ENCODE assay signal across 8 cellular contexts in the genomic region with DNA sequence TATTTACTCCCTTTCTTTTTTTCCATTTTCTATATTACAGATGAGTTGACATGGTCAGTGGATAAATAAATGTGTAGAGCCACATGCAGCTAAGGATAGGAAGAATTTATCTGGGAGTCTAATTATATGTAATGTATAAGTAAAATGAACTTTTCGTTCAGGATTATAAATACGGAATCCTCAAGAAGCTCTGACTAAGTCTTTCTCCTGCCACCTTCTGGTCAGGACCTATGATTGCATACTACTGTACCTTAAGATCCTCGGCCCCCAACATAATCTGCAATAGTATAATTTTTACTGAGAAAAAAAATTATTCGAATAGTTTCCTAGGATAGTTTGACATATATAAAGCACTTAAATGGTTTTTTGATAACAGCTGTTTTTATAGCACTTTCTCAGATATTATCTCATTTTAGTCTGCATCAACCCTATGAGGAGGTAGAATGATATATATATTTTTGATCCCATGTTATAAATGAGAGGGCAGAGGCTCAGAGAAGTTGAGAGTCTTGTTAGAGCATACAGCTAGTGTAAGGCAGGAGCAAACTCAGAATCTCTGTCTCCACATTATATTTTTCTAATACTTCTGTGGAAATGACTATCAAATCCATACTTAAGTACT. TPM values are rescaled to one million over a fixed set of nuclear protein-coding genes. Genes with fewer than 3 reads are reported as not detected.
DNase-seq lines count a peak whose midpoint lies in the region; ATAC-seq and TF ChIP-seq lines count a peak whose summit lies in the region.

No MANE protein-coding gene starts in this region.

- POLR2A ChIA-PET in BJ (lab: Charles Lee) (no interaction called here), MCF 10A (lab: Yijun Ruan, JAX) (interaction anchor here (0.7 to 2.0 kb wide), 7 partner anchors 8 to 346 kb away, joined by 3 to 11 read pairs (median 3); partner anchors contain the start of gene ANKRD42)

- no peak overlapping the region for H2BK120ac ChIP-seq in neuronal stem cell (ENCODE audit: low read depth, low read length)

- H3K4me1 ChIP-seq in upper lobe of right lung (no peaks in the 10 kb centered on the region), neuronal stem cell (ENCODE audit: control insufficient read depth in 2 of 2, insufficient read depth in 1 of 2, low read depth in 1 of 2, low read length in 2 of 2) (no peaks in the 10 kb centered on the region)

- H3K36me3 ChIP-seq in BJ (ENCODE audit: control insufficient read depth, insufficient read depth, low read length): no peaks in the 10 kb centered on the region
- no peaks in the 10 kb centered on the region for H3K36me3 ChIP-seq in kidney epithelial cell (ENCODE audit: control insufficient read depth, insufficient read depth, low read length)
- H3K36me3 ChIP-seq in upper lobe of right lung: no peaks in the 10 kb centered on the region
- H3K36me3 ChIP-seq in neuronal stem cell (replicated peaks in 1 of 2; ENCODE audit: control insufficient read depth in 2 of 2, insufficient read depth in 2 of 2, low read length in 2 of 2): peaks cover 0 to 9% of the 10 kb centered on the region in 2 donors

- no peak overlapping the region for H3K27ac Mint-ChIP-seq in MCF 10A (ENCODE audit: low read depth, unreplicated experiment)

- ATAC-seq in HG02759 (IDR thresholded peaks at IDR 0.05; ENCODE audit: unreplicated experiment) (peak; percentile 82), upper lobe of right lung (peak; percentile 69)

- no peak overlapping the region for H3K18ac ChIP-seq in neuronal stem cell (ENCODE audit: low read length)

- H4K8ac ChIP-seq in neuronal stem cell (ENCODE audit: low read depth, low read length): no peak overlapping the region

- H2BK12ac ChIP-seq in neuronal stem cell (ENCODE audit: low read length): no peak overlapping the region

- no peak overlapping the region for H3K23ac ChIP-seq in neuronal stem cell (ENCODE audit: low read depth, low read length, poor library complexity)

- CTCF ChIA-PET in BJ (lab: Yijun Ruan, JAX): interaction anchor here (0.5 to 3.1 kb wide), 32 partner anchors 8 to 532 kb away, joined by 3 to 29 read pairs (median 4); partner anchors contain the start of genes CCDC90B, DDIAS and PRCP
- CTCF ChIA-PET in MCF 10A (lab: Yijun Ruan, JAX): interaction anchor here (0.6 to 6.2 kb wide), 76 partner anchors 8 to 728 kb away, joined by 3 to 57 read pairs (median 4); partner anchors contain the start of genes ANKRD42, DDIAS, PRCP and RAB30

- no peaks in the 10 kb centered on the region for H3K79me1 ChIP-seq in neuronal stem cell (ENCODE audit: low read depth, low read length)

- intact Hi-C loops in MCF 10A (cut with micrococcal nuclease) (loop anchor here (1.0 to 10.0 kb wide), 6 partner anchors 56 to 532 kb away; partner anchors contain the start of genes PCF11 and RAB30), upper lobe of right lung (cut with DNase I) (loop anchor here (10.0 kb wide), 1 partner anchor 345 kb away; the partner anchor contains the start of genes DDIAS and PRCP)

- H3K4me3 Mint-ChIP-seq in MCF 10A (ENCODE audit: unreplicated experiment): no peak overlapping the region

- H3K9me3 ChIP-seq in upper lobe of right lung: no peaks in the 10 kb centered on the region
- no peaks in the 10 kb centered on the region for H3K9me3 ChIP-seq in neuronal stem cell (replicated peaks in 1 of 2; ENCODE audit: control insufficient read depth in 2 of 2, insufficient read depth in 1 of 2, low read depth in 1 of 2, low read length in 2 of 2)

- no TSS peak for BruUV-seq in MCF 10A (replicated peaks; lab: Mats Ljungman, UMichigan)

- TF ChIP-seq CTCF in BJ (IDR thresholded peaks at IDR 0.05; ENCODE audit: insufficient read depth, low read depth, low read length): peak; percentile 71
- TF ChIP-seq CTCF in GM12873 (IDR thresholded peaks at IDR 0.05; ENCODE audit: insufficient read depth, low read depth, low read length, missing control alignments): peak; percentile 61
- peak; percentile 53 for TF ChIP-seq CTCF in MCF 10A (IDR thresholded peaks at IDR 0.05; ENCODE audit: unreplicated experiment)
- peak; percentile 71 for TF ChIP-seq CTCF in kidney epithelial cell (IDR thresholded peaks at IDR 0.05; ENCODE audit: insufficient read depth, low read length, poor library complexity, severe bottlenecking)
- peak; percentile 71 for TF ChIP-seq CTCF in upper lobe of right lung (IDR thresholded peaks at IDR 0.05)

- H3K4ac ChIP-seq in neuronal stem cell (ENCODE audit: low read length): no peak overlapping the region

- H3K9ac ChIP-seq in neuronal stem cell (ENCODE audit: low read depth, low read length, poor library complexity): no peak overlapping the region

- no peaks in the 10 kb centered on the region for H3K9me3 Mint-ChIP-seq in MCF 10A (ENCODE audit: unreplicated experiment)

- H3K27ac ChIP-seq in upper lobe of right lung: no peak overlapping the region
- no peak overlapping the region for H3K27ac ChIP-seq in neuronal stem cell (replicated peaks; ENCODE audit: low read length)

- WGBS in neuronal stem cell (ENCODE audit: extremely low coverage in 2 of 2, insufficient read length in 2 of 2, insufficient replicate concordance in 1 of 2), 2 donors: no CpG with 5 or more reads among the region's 4 CpGs

- no peaks in the 10 kb centered on the region for H3K36me3 Mint-ChIP-seq in MCF 10A (ENCODE audit: insufficient read depth, unreplicated experiment)

- H3K4me1 Mint-ChIP-seq in MCF 10A (ENCODE audit: insufficient read depth, unreplicated experiment): no peaks in the 10 kb centered on the region

- H3K27me3 Mint-ChIP-seq in MCF 10A (ENCODE audit: insufficient read depth, unreplicated experiment): no peaks in the 10 kb centered on the region

- H4K91ac ChIP-seq in neuronal stem cell (ENCODE audit: low read depth, low read length, poor library complexity): no peak overlapping the region

- no peak overlapping the region for H3K4me3 ChIP-seq in BJ (ENCODE audit: low read depth, low read length)
- no peak overlapping the region for H3K4me3 ChIP-seq in kidney epithelial cell (ENCODE audit: low read depth, low read length)
- H3K4me3 ChIP-seq in upper lobe of right lung: no peak overlapping the region
- no peak overlapping the region for H3K4me3 ChIP-seq in neuronal stem cell (ENCODE audit: low read length in 2 of 2)

- no peak overlapping the region for H2BK15ac ChIP-seq in neuronal stem cell (ENCODE audit: low read length)

- H2BK5ac ChIP-seq in neuronal stem cell (ENCODE audit: low read length): no peak overlapping the region

- no peaks in the 10 kb centered on the region for H3K27me3 ChIP-seq in BJ (ENCODE audit: control insufficient read depth, insufficient read depth, low read length)
- no peaks in the 10 kb centered on the region for H3K27me3 ChIP-seq in kidney epithelial cell (ENCODE audit: control insufficient read depth, insufficient read depth, low read length)
- no peaks in the 10 kb centered on the region for H3K27me3 ChIP-seq in upper lobe of right lung
- no peaks in the 10 kb centered on the region for H3K27me3 ChIP-seq in neuronal stem cell (ENCODE audit: control insufficient read depth in 3 of 3, insufficient read depth in 3 of 3, low read depth in 1 of 3, low read length in 3 of 3)

- no peak overlapping the region for H2AFZ ChIP-seq in neuronal stem cell (ENCODE audit: low read length)

- DNase-seq in BJ (ENCODE audit: low read depth) (no peak), NCI-H226 (peak; percentile 8), MCF 10A (ENCODE audit: unreplicated experiment) (peak; percentile 53), kidney epithelial cell (ENCODE audit: low read depth) (peak; percentile 14), upper lobe of right lung (no peak), neuronal stem cell (ENCODE audit: low spot score) (no peak)

- no peak overlapping the region for H2AK5ac ChIP-seq in neuronal stem cell (ENCODE audit: low read depth, low read length)

- no peak overlapping the region for H3K14ac ChIP-seq in neuronal stem cell (ENCODE audit: low read length)

- H3K4me2 ChIP-seq in neuronal stem cell (ENCODE audit: insufficient read depth, low read length, poor library complexity, severe bottlenecking): no peak overlapping the region

RNA-seq across cellular contexts. Expression of gene CCDC90B, which starts 36.1 kb away (rescaled TPM):
- 22.6 and 56.2 TPM in 2 replicates for polyA plus RNA-seq in BJ (2011; rRNA removed)
- 23.0 and 32.2 TPM in 2 replicates for polyA minus RNA-seq in BJ (2011; rRNA and poly(A)+ RNA removed)
- total RNA-seq in MCF 10A (2022): 69.1 and 72.9 TPM in 2 replicates
- total RNA-seq in kidney epithelial cell: 67.4 and 68.1 TPM in 2 replicates
- total RNA-seq in upper lobe of right lung: 23.4 TPM
- 77.8 TPM for polyA plus RNA-seq in neuronal stem cell (2013, experiment 1 of 2)
- polyA plus RNA-seq in neuronal stem cell (2013, experiment 2 of 2): 77.4 TPM

RNA-seq across cellular contexts. Expression of gene ANKRD42, which starts 56.6 kb away (rescaled TPM):
- 5.1 and 9.1 TPM in 2 replicates for polyA plus RNA-seq in BJ (2011; rRNA removed)
- 4.3 and 4.4 TPM in 2 replicates for polyA minus RNA-seq in BJ (2011; rRNA and poly(A)+ RNA removed)
- total RNA-seq in MCF 10A (2022) (8.6 and 13.5 TPM in 2 replicates), kidney epithelial cell (10.0 and 11.5 TPM in 2 replicates), upper lobe of right lung (13.0 TPM)
- 4.3 TPM for polyA plus RNA-seq in neuronal stem cell (2013, experiment 1 of 2)
- polyA plus RNA-seq in neuronal stem cell (2013, experiment 2 of 2): 4.2 TPM

Comparison
In these comparisons a context has a peak if more than half of its experiments do, and no peak if none do; other contexts are left out.
1. DNase-seq: peak in NCI-H226 (single experiment), MCF 10A (single experiment) and kidney epithelial cell (single experiment); none in BJ (single experiment), upper lobe of right lung (single experiment) and neuronal stem cell (single experiment).
2. Peak in every context shown above with its lines, with median percentiles within 50 percentile points of each other: CTCF ChIP-seq.